In genomic region chr17:45848405-45848804, GRCh38 we compare ENCODE assay signal across 26 cellular contexts. TPM values are rescaled to one million over a fixed set of nuclear protein-coding genes. Genes with fewer than 3 reads are reported as not detected.
DNase-seq lines count a peak whose midpoint lies in the region; ATAC-seq, FAIRE-seq and TF ChIP-seq lines count a peak whose summit lies in the region.
"Had no signal": no experiment of that assay in that cellular context is flagged by ENCODE, and none has a peak within 500 bp of the region (broad histone marks: within the 10 kb centered on the region; RNA-seq: fewer than 3 reads in every experiment).

No MANE protein-coding gene starts in this region.

- no peaks in the 10 kb centered on the region for H4K20me1 ChIP-seq in HepG2 (ENCODE audit: insufficient read depth, low read length)

- no peak overlapping the region for H3K9ac ChIP-seq in HepG2 (ENCODE audit: insufficient read depth, low read depth, low read length)

- H2AFZ ChIP-seq in HepG2 (ENCODE audit: low read length) = no peak overlapping the region

- WGBS in HepG2 (ENCODE audit: low lambda C conversion rate) = 19% methylated on average over 9 of the region's 9 CpGs
- 74% methylated on average over 4 of the region's 9 CpGs for WGBS in right lobe of liver (ENCODE audit: insufficient coverage, low coverage, low lambda C conversion rate, missing lambda C conversion rate)

- H3K79me2 ChIP-seq in HepG2 (ENCODE audit: insufficient read depth, low read length) = no peaks in the 10 kb centered on the region

- intact Hi-C loops in HepG2 (cut with micrococcal nuclease; ENCODE audit: unreplicated experiment) (no loop called here), right lobe of liver (cut with DNase I) (no loop called here)

- H3K4me3 ChIP-seq in HepG2 (replicated peaks in 1 of 3; ENCODE audit: insufficient read depth in 1 of 3, low read depth in 2 of 3, low read length in 3 of 3) (no peak overlapping the region), right lobe of liver (no peak overlapping the region), bronchial epithelial cell (ENCODE audit: low read depth, low read length) (no peak overlapping the region)
- H3K4me3 ChIP-seq: SK-N-MC had no signal

- BruUV-seq in HepG2 (replicated peaks; lab: Mats Ljungman, UMichigan) = no TSS peak

- TF ChIP-seq CTCF in HepG2 (CRISPR knock-in tag; IDR thresholded peaks at IDR 0.05) = no peak
- no peak for TF ChIP-seq CTCF in right lobe of liver (IDR thresholded peaks at IDR 0.05)
- TF ChIP-seq CTCF in bronchial epithelial cell (IDR thresholded peaks at IDR 0.05; ENCODE audit: insufficient read depth, low read length, severe bottlenecking) = no peak

- ATAC-seq in HepG2 (peak; percentile 5; the same call in 1 of the 3 replicates), right lobe of liver (no peak)

- FAIRE-seq in HepG2 (lab: Jason Lieb, UNC) (no peak), bronchial epithelial cell (lab: Jason Lieb, UNC) (peak; percentile 36)
- FAIRE-seq: A204.1 had no signal

- no peak overlapping the region for H3K4me2 ChIP-seq in HepG2 (ENCODE audit: low read depth, low read length)

- CTCF ChIA-PET in HepG2 (lab: Yijun Ruan, JAX; ENCODE audit: low intra/inter-chr PET ratio, low total read pairs) = no interaction called here

- H3K36me3 ChIP-seq in HepG2 (replicated peaks in 1 of 2; ENCODE audit: control insufficient read depth in 1 of 2, insufficient read depth in 2 of 2, low read length in 2 of 2) = no peaks in the 10 kb centered on the region
- H3K36me3 ChIP-seq in right lobe of liver = no peaks in the 10 kb centered on the region
- H3K36me3 ChIP-seq in bronchial epithelial cell (ENCODE audit: control insufficient read depth, insufficient read depth, low read length) = no peaks in the 10 kb centered on the region

- H3K4me1 ChIP-seq in HepG2 (ENCODE audit: insufficient read depth, low read length) (no peaks in the 10 kb centered on the region), right lobe of liver (no peaks in the 10 kb centered on the region)

- H3K27ac ChIP-seq in HepG2 (ENCODE audit: extremely low read length, insufficient read depth, low read length) (no peak overlapping the region), right lobe of liver (no peak overlapping the region), layer of hippocampus (ENCODE audit: low read depth, low read length) (peak overlapping the region; percentile 77)
- H3K27ac ChIP-seq: C4-2B, SK-N-MC had no signal

- no peak for TF ChIP-seq RAD21 in HepG2 (CRISPR knock-in tag; IDR thresholded peaks at IDR 0.05)

- H3K9me3 ChIP-seq in HepG2 (ENCODE audit: low read length) = no peaks in the 10 kb centered on the region
- H3K9me3 ChIP-seq in right lobe of liver = no peaks in the 10 kb centered on the region

- POLR2A ChIA-PET in HepG2 (lab: Yijun Ruan, JAX) = no interaction called here

- TF ChIP-seq EP300 in HepG2 (IDR thresholded peaks at IDR 0.05; ENCODE audit: low read depth in 2 of 2, low read length in 2 of 2) (no peak), HepG2 (CRISPR knock-in tag; IDR thresholded peaks at IDR 0.05; ENCODE audit: borderline replicate concordance) (no peak)

- H3K27me3 ChIP-seq in HepG2 (ENCODE audit: control insufficient read depth in 1 of 2, insufficient read depth in 2 of 2, low read length in 2 of 2) (peaks cover 15 to 85% of the 10 kb centered on the region in 2 experiments; a peak in 3 of 5 replicates), right lobe of liver (no peaks in the 10 kb centered on the region), bronchial epithelial cell (ENCODE audit: control insufficient read depth, insufficient read depth, low read length) (peaks cover 6% of the 10 kb centered on the region), layer of hippocampus (ENCODE audit: control insufficient read depth, insufficient read depth, low read length) (no peaks in the 10 kb centered on the region)

- TF ChIP-seq POLR2A in HepG2 (IDR thresholded peaks at IDR 0.05; ENCODE audit: insufficient read depth in 1 of 2, low read depth in 2 of 2, low read length in 2 of 2) (no peak), right lobe of liver (IDR thresholded peaks at IDR 0.05) (no peak)

- in situ Hi-C loops in HepG2 (cut with HindIII; ENCODE audit: extremely low pct_ligation_motif_present, low pct_unique_long_range_greater_than_20kb) = no loop called here

- DNase-seq in HepG2 (ENCODE audit: low spot score) (no peak), right lobe of liver (no peak), bronchial epithelial cell (ENCODE audit: low read depth) (no peak), hepatic stellate cell (ENCODE audit: low spot score) (no peak), NCI-H187 treated with DMSO at 0.1 percent for 48 hours (lab: John Stamatoyannopoulos, UW) (no peak), germinal center (ENCODE audit: low spot score) (no peak), T1000 (lab: John Stamatoyannopoulos, UW) (no peak)
- DNase-seq: Calu3; CD8-positive, alpha-beta memory T cell; EL; GF-D8; KBM-7; MM.1S; NCI-H1048; NCI-H1417 treated with DMSO at 0.1 percent for 48 hours; NCI-H187; NCI-H2107; NCI-H446 treated with DMSO at 0.1 percent for 48 hours; NCI-H526 treated with DMSO at 0.1 percent for 48 hours; OCI-M1 had no signal

TF ChIP-seq in HepG2, 621 proteins besides CTCF, POLR2A, EP300 and RAD21:
- TF ChIP-seq NCOA2 (CRISPR knock-in tag; IDR thresholded peaks at IDR 0.05) (no peak), ZSCAN20 (CRISPR knock-in tag; IDR thresholded peaks at IDR 0.05; ENCODE audit: borderline replicate concordance) (no peak), ZFX (CRISPR knock-in tag; IDR thresholded peaks at IDR 0.05; ENCODE audit: low read depth) (peak; percentile 37; the same call in 1 of the 2 replicates), ZNF564 (CRISPR knock-in tag; IDR thresholded peaks at IDR 0.05) (no peak)

RNA-seq across cellular contexts. Expression of gene SPPL2C, which starts 3.7 kb away (rescaled TPM):
- total RNA-seq in HepG2 (2016; rRNA removed; fragmentation: Illumina TruSeq; extraction: Trizol) (not detected in 2 replicates), right lobe of liver (not detected), bronchial epithelial cell (not detected in 2 replicates)
- not detected in 2 replicates for total RNA-seq in HepG2 (2016; cell fraction: cytosol; rRNA removed; fragmentation: Illumina TruSeq; extraction: Trizol; ENCODE audit: low read depth)
- total RNA-seq in HepG2 (2016; cell fraction: insoluble cytoplasmic fraction; rRNA removed; fragmentation: Illumina TruSeq; extraction: Trizol) = not detected in 2 replicates
- total RNA-seq in HepG2 (2016; cell fraction: membrane; rRNA removed; fragmentation: Illumina TruSeq; extraction: Trizol) = not detected in 2 replicates
- not detected in 2 replicates for total RNA-seq in HepG2 (2016; cell fraction: nucleus; rRNA removed; fragmentation: Illumina TruSeq; extraction: Trizol)
- not detected in 2 replicates for polyA plus RNA-seq in HepG2 (2011; rRNA removed)
- not detected in 2 replicates for polyA plus RNA-seq in HepG2 (2011; cell fraction: cytosol; rRNA removed)
- polyA plus RNA-seq in HepG2 (2011; cell fraction: nucleus; rRNA removed) = not detected in 2 replicates
- not detected in 2 replicates for polyA plus RNA-seq in HepG2 (2012)
- polyA plus RNA-seq in HepG2 (2016; cell fraction: cytosol; fragmentation: Illumina TruSeq; extraction: Trizol; ENCODE audit: low read depth) = not detected in 2 replicates
- polyA plus RNA-seq in HepG2 (2016; cell fraction: insoluble cytoplasmic fraction; fragmentation: Illumina TruSeq; extraction: Trizol; ENCODE audit: low read depth) = not detected in 2 replicates
- polyA plus RNA-seq in HepG2 (2016; cell fraction: membrane; fragmentation: Illumina TruSeq; extraction: Trizol; ENCODE audit: low read depth) = not detected in 2 replicates
- not detected in 2 replicates for polyA plus RNA-seq in HepG2 (2016; cell fraction: nucleus; fragmentation: Illumina TruSeq; extraction: Trizol; ENCODE audit: insufficient read depth, low read depth)
- not detected in 2 replicates for polyA minus RNA-seq in HepG2 (2011; rRNA and poly(A)+ RNA removed; ENCODE audit: low replicate concordance)
- not detected in 2 replicates for polyA minus RNA-seq in HepG2 (2011; cell fraction: cytosol; rRNA and poly(A)+ RNA removed)
- polyA minus RNA-seq in HepG2 (2011; cell fraction: nucleus; rRNA and poly(A)+ RNA removed) = not detected in 2 replicates
- total RNA-seq: Calu3; CD8-positive, alpha-beta memory T cell; H4; Right ventricle myocardium superior had no signal
- polyA plus RNA-seq: CD8-positive, alpha-beta memory T cell had no signal

RNA-seq across cellular contexts. Expression of gene MAPT, which starts 45.9 kb away (rescaled TPM):
- total RNA-seq in HepG2 (2016; rRNA removed; fragmentation: Illumina TruSeq; extraction: Trizol) (2.1 and 3.6 TPM in 2 replicates), right lobe of liver (1 to 10 TPM in 2 of 6 experiments, under 1 TPM in 4; 0.39 to 4.9 (median 0.59) TPM), bronchial epithelial cell (0.13 and 0.26 TPM in 2 replicates)
- total RNA-seq in HepG2 (2016; cell fraction: cytosol; rRNA removed; fragmentation: Illumina TruSeq; extraction: Trizol; ENCODE audit: low read depth) = 2.0 and 2.2 TPM in 2 replicates
- 1.7 and 2.4 TPM in 2 replicates for total RNA-seq in HepG2 (2016; cell fraction: insoluble cytoplasmic fraction; rRNA removed; fragmentation: Illumina TruSeq; extraction: Trizol)
- total RNA-seq in HepG2 (2016; cell fraction: membrane; rRNA removed; fragmentation: Illumina TruSeq; extraction: Trizol) = 2.1 and 2.3 TPM in 2 replicates
- 1.8 and 2.7 TPM in 2 replicates for total RNA-seq in HepG2 (2016; cell fraction: nucleus; rRNA removed; fragmentation: Illumina TruSeq; extraction: Trizol)
- 2.8 and 3.3 TPM in 2 replicates for polyA plus RNA-seq in HepG2 (2011; rRNA removed)
- polyA plus RNA-seq in HepG2 (2011; cell fraction: cytosol; rRNA removed) = 1.4 and 1.9 TPM in 2 replicates
- 3.1 and 3.6 TPM in 2 replicates for polyA plus RNA-seq in HepG2 (2011; cell fraction: nucleus; rRNA removed)
- polyA plus RNA-seq in HepG2 (2012) = 3.8 and 7.8 TPM in 2 replicates
- 6.6 and 6.7 TPM in 2 replicates for polyA plus RNA-seq in HepG2 (2016; cell fraction: cytosol; fragmentation: Illumina TruSeq; extraction: Trizol; ENCODE audit: low read depth)
- 4.1 and 6.8 TPM in 2 replicates for polyA plus RNA-seq in HepG2 (2016; cell fraction: insoluble cytoplasmic fraction; fragmentation: Illumina TruSeq; extraction: Trizol; ENCODE audit: low read depth)
- 4.0 and 5.5 TPM in 2 replicates for polyA plus RNA-seq in HepG2 (2016; cell fraction: membrane; fragmentation: Illumina TruSeq; extraction: Trizol; ENCODE audit: low read depth)
- polyA plus RNA-seq in HepG2 (2016; cell fraction: nucleus; fragmentation: Illumina TruSeq; extraction: Trizol; ENCODE audit: insufficient read depth, low read depth) = 3.8 and 5.1 TPM in 2 replicates
- 2.0 and 2.7 TPM in 2 replicates for polyA minus RNA-seq in HepG2 (2011; rRNA and poly(A)+ RNA removed; ENCODE audit: low replicate concordance)
- polyA minus RNA-seq in HepG2 (2011; cell fraction: cytosol; rRNA and poly(A)+ RNA removed) = 0.97 and 2.1 TPM in 2 replicates
- polyA minus RNA-seq in HepG2 (2011; cell fraction: nucleus; rRNA and poly(A)+ RNA removed) = 1.4 and 1.7 TPM in 2 replicates
